1 cellular context compared by ENCODE assay signal in the genomic region with DNA sequence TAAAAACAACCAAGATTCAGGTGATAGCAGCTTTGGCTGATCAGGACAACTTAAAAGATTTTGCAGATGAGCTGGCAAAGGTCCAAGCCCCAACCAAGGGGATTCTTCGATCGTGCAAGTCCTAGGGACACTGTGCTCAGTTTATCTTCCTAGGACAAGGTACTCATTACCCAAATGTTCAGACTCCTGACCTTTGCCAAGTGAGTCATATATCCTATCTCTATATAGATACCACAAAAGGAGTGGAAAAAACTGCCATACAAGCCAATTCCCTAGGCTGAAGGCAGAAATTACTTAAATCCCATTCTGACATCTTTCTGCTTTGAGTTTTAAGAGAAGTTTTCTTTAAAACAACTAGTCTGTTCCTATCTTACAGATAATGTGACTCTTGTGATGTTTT.
TF ChIP-seq lines count a peak whose summit lies in the region.

No MANE protein-coding gene starts in this region.

TF ChIP-seq in HepG2, 621 proteins besides CTCF, POLR2A, EP300 and RAD21 (continued from another document and continues in another):
- TF ChIP-seq BRD4 (CRISPR knock-in tag; IDR thresholded peaks at IDR 0.05) (no peak), MEF2D (CRISPR knock-in tag; IDR thresholded peaks at IDR 0.05) (no peak), ZNF589 (CRISPR knock-in tag; conservative IDR thresholded peaks at IDR 0.05) (no peak), ARHGAP35 (CRISPR knock-in tag; IDR thresholded peaks at IDR 0.05; ENCODE audit: borderline replicate concordance) (no peak), SOX5 (CRISPR knock-in tag; IDR thresholded peaks at IDR 0.05; ENCODE audit: borderline replicate concordance) (peak; percentile 1; the same call in 1 of the 2 replicates), ZFP82 (CRISPR knock-in tag; IDR thresholded peaks at IDR 0.05; ENCODE audit: borderline replicate concordance) (no peak), ZSCAN25 (CRISPR knock-in tag; IDR thresholded peaks at IDR 0.05) (no peak), DMAP1 (CRISPR knock-in tag; IDR thresholded peaks at IDR 0.05) (no peak), KLF16 (CRISPR knock-in tag; IDR thresholded peaks at IDR 0.05) (no peak), ZNF572 (CRISPR knock-in tag; IDR thresholded peaks at IDR 0.05) (no peak), MIER2 (CRISPR knock-in tag; IDR thresholded peaks at IDR 0.05) (no peak), ZNF788 (CRISPR knock-in tag; IDR thresholded peaks at IDR 0.05; ENCODE audit: borderline replicate concordance) (no peak), ARNT2 (CRISPR knock-in tag; IDR thresholded peaks at IDR 0.05; ENCODE audit: low read depth) (no peak), NONO (IDR thresholded peaks at IDR 0.05) (no peak), NONO (CRISPR knock-in tag; conservative IDR thresholded peaks at IDR 0.05) (no peak), ZEB1 (IDR thresholded peaks at IDR 0.05; ENCODE audit: insufficient replicate concordance, low read depth) (no peak), NFE2L1 (CRISPR knock-in tag; IDR thresholded peaks at IDR 0.05; ENCODE audit: borderline replicate concordance) (no peak), HNF4G (IDR thresholded peaks at IDR 0.05; ENCODE audit: borderline replicate concordance, low read depth, low read length) (peak; percentile 60; the same call in 1 of the 2 replicates), HNF4G (CRISPR knock-in tag; IDR thresholded peaks at IDR 0.05; ENCODE audit: borderline replicate concordance, low read depth) (no peak), ZNF660 (CRISPR knock-in tag; IDR thresholded peaks at IDR 0.05; ENCODE audit: borderline replicate concordance, low read depth) (no peak), FOSL1 (CRISPR knock-in tag; IDR thresholded peaks at IDR 0.05; ENCODE audit: borderline replicate concordance) (peak; percentile 94), STAT5B (CRISPR knock-in tag; IDR thresholded peaks at IDR 0.05) (no peak), RFX5 (IDR thresholded peaks at IDR 0.05; ENCODE audit: low read depth, low read length) (no peak), ISL2 (CRISPR knock-in tag; IDR thresholded peaks at IDR 0.05) (peak; percentile 50; the same call in 1 of the 2 replicates), REL (CRISPR knock-in tag; conservative IDR thresholded peaks at IDR 0.05) (no peak), SCMH1 (CRISPR knock-in tag; IDR thresholded peaks at IDR 0.05; ENCODE audit: borderline replicate concordance) (no peak), EHMT2 (IDR thresholded peaks at IDR 0.05; ENCODE audit: borderline replicate concordance, low read depth, low read length) (no peak; the same call in 1 of the 2 replicates), ELF3 (CRISPR knock-in tag; IDR thresholded peaks at IDR 0.05) (peak; percentile 47; the same call in 1 of the 2 replicates), ZNF563 (CRISPR knock-in tag; IDR thresholded peaks at IDR 0.05) (no peak), MTF2 (CRISPR knock-in tag; IDR thresholded peaks at IDR 0.05; ENCODE audit: borderline replicate concordance) (no peak), FOXP1 (IDR thresholded peaks at IDR 0.05) (no peak), FOXP1 (CRISPR knock-in tag; IDR thresholded peaks at IDR 0.05) (peak; percentile 48; the same call in 1 of the 2 replicates), ZMYM2 (CRISPR knock-in tag; IDR thresholded peaks at IDR 0.05) (no peak), POLR2AphosphoS5 (IDR thresholded peaks at IDR 0.05; ENCODE audit: low read depth, low read length) (no peak), TBX3 (IDR thresholded peaks at IDR 0.05; ENCODE audit: borderline replicate concordance) (no peak), ZNF510 (CRISPR knock-in tag; IDR thresholded peaks at IDR 0.05; ENCODE audit: low read depth) (no peak), TRIM24 (CRISPR knock-in tag; IDR thresholded peaks at IDR 0.05) (no peak), ZFAT (CRISPR knock-in tag; conservative IDR thresholded peaks at IDR 0.05) (no peak), MTA1 (CRISPR knock-in tag; IDR thresholded peaks at IDR 0.05; ENCODE audit: borderline replicate concordance) (no peak), ZFP37 (CRISPR knock-in tag; IDR thresholded peaks at IDR 0.05; ENCODE audit: borderline replicate concordance) (no peak), ATF7 (IDR thresholded peaks at IDR 0.05) (no peak), ATF7 (CRISPR knock-in tag; IDR thresholded peaks at IDR 0.05) (no peak), NFATC3 (CRISPR knock-in tag; IDR thresholded peaks at IDR 0.05) (no peak), ZNF577 (CRISPR knock-in tag; IDR thresholded peaks at IDR 0.05; ENCODE audit: borderline replicate concordance, low read depth) (no peak), SRSF1 (optimal IDR thresholded peaks at IDR 0.05; ENCODE audit: low read depth, low read length) (no peak), ZNF720 (CRISPR knock-in tag; IDR thresholded peaks at IDR 0.05) (no peak), ZNF136 (CRISPR knock-in tag; IDR thresholded peaks at IDR 0.05; ENCODE audit: low read depth) (no peak), ZSCAN20 (CRISPR knock-in tag; IDR thresholded peaks at IDR 0.05; ENCODE audit: borderline replicate concordance) (no peak), ZNF780A (CRISPR knock-in tag; IDR thresholded peaks at IDR 0.05) (no peak), ATAD3A (CRISPR knock-in tag; IDR thresholded peaks at IDR 0.05) (no peak)
- TF ChIP-seq, protein P1, sequence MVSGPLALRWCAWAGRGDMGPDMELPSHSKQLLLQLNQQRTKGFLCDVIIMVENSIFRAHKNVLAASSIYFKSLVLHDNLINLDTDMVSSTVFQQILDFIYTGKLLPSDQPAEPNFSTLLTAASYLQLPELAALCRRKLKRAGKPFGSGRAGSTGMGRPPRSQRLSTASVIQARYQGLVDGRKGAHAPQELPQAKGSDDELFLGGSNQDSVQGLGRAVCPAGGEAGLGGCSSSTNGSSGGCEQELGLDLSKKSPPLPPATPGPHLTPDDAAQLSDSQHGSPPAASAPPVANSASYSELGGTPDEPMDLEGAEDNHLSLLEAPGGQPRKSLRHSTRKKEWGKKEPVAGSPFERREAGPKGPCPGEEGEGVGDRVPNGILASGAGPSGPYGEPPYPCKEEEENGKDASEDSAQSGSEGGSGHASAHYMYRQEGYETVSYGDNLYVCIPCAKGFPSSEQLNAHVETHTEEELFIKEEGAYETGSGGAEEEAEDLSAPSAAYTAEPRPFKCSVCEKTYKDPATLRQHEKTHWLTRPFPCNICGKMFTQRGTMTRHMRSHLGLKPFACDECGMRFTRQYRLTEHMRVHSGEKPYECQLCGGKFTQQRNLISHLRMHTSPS (CRISPR knock-in tag; IDR thresholded peaks at IDR 0.05; ENCODE audit: low read depth) = no peak
- TF ChIP-seq, protein P2, sequence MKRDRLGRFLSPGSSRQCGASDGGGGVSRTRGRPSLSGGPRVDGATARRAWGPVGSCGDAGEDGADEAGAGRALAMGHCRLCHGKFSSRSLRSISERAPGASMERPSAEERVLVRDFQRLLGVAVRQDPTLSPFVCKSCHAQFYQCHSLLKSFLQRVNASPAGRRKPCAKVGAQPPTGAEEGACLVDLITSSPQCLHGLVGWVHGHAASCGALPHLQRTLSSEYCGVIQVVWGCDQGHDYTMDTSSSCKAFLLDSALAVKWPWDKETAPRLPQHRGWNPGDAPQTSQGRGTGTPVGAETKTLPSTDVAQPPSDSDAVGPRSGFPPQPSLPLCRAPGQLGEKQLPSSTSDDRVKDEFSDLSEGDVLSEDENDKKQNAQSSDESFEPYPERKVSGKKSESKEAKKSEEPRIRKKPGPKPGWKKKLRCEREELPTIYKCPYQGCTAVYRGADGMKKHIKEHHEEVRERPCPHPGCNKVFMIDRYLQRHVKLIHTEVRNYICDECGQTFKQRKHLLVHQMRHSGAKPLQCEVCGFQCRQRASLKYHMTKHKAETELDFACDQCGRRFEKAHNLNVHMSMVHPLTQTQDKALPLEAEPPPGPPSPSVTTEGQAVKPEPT (CRISPR knock-in tag; IDR thresholded peaks at IDR 0.05; ENCODE audit: low read depth) = no peak
- TF ChIP-seq, protein P3, sequence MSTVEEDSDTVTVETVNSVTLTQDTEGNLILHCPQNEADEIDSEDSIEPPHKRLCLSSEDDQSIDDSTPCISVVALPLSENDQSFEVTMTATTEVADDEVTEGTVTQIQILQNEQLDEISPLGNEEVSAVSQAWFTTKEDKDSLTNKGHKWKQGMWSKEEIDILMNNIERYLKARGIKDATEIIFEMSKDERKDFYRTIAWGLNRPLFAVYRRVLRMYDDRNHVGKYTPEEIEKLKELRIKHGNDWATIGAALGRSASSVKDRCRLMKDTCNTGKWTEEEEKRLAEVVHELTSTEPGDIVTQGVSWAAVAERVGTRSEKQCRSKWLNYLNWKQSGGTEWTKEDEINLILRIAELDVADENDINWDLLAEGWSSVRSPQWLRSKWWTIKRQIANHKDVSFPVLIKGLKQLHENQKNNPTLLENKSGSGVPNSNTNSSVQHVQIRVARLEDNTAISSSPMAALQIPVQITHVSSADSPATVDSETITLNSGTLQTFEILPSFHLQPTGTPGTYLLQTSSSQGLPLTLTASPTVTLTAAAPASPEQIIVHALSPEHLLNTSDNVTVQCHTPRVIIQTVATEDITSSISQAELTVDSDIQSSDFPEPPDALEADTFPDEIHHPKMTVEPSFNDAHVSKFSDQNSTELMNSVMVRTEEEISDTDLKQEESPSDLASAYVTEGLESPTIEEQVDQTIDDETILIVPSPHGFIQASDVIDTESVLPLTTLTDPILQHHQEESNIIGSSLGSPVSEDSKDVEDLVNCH (CRISPR knock-in tag; IDR thresholded peaks at IDR 0.05) = no peak
- TF ChIP-seq, protein P4, sequence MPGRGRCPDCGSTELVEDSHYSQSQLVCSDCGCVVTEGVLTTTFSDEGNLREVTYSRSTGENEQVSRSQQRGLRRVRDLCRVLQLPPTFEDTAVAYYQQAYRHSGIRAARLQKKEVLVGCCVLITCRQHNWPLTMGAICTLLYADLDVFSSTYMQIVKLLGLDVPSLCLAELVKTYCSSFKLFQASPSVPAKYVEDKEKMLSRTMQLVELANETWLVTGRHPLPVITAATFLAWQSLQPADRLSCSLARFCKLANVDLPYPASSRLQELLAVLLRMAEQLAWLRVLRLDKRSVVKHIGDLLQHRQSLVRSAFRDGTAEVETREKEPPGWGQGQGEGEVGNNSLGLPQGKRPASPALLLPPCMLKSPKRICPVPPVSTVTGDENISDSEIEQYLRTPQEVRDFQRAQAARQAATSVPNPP (CRISPR knock-in tag; IDR thresholded peaks at IDR 0.05) = no peak
- TF ChIP-seq, protein P5, sequence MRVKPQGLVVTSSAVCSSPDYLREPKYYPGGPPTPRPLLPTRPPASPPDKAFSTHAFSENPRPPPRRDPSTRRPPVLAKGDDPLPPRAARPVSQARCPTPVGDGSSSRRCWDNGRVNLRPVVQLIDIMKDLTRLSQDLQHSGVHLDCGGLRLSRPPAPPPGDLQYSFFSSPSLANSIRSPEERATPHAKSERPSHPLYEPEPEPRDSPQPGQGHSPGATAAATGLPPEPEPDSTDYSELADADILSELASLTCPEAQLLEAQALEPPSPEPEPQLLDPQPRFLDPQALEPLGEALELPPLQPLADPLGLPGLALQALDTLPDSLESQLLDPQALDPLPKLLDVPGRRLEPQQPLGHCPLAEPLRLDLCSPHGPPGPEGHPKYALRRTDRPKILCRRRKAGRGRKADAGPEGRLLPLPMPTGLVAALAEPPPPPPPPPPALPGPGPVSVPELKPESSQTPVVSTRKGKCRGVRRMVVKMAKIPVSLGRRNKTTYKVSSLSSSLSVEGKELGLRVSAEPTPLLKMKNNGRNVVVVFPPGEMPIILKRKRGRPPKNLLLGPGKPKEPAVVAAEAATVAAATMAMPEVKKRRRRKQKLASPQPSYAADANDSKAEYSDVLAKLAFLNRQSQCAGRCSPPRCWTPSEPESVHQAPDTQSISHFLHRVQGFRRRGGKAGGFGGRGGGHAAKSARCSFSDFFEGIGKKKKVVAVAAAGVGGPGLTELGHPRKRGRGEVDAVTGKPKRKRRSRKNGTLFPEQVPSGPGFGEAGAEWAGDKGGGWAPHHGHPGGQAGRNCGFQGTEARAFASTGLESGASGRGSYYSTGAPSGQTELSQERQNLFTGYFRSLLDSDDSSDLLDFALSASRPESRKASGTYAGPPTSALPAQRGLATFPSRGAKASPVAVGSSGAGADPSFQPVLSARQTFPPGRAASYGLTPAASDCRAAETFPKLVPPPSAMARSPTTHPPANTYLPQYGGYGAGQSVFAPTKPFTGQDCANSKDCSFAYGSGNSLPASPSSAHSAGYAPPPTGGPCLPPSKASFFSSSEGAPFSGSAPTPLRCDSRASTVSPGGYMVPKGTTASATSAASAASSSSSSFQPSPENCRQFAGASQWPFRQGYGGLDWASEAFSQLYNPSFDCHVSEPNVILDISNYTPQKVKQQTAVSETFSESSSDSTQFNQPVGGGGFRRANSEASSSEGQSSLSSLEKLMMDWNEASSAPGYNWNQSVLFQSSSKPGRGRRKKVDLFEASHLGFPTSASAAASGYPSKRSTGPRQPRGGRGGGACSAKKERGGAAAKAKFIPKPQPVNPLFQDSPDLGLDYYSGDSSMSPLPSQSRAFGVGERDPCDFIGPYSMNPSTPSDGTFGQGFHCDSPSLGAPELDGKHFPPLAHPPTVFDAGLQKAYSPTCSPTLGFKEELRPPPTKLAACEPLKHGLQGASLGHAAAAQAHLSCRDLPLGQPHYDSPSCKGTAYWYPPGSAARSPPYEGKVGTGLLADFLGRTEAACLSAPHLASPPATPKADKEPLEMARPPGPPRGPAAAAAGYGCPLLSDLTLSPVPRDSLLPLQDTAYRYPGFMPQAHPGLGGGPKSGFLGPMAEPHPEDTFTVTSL (CRISPR knock-in tag; IDR thresholded peaks at IDR 0.05; ENCODE audit: borderline replicate concordance) = peak; percentile 90; the same call in 1 of the 2 replicates
- TF ChIP-seq, protein P6, sequence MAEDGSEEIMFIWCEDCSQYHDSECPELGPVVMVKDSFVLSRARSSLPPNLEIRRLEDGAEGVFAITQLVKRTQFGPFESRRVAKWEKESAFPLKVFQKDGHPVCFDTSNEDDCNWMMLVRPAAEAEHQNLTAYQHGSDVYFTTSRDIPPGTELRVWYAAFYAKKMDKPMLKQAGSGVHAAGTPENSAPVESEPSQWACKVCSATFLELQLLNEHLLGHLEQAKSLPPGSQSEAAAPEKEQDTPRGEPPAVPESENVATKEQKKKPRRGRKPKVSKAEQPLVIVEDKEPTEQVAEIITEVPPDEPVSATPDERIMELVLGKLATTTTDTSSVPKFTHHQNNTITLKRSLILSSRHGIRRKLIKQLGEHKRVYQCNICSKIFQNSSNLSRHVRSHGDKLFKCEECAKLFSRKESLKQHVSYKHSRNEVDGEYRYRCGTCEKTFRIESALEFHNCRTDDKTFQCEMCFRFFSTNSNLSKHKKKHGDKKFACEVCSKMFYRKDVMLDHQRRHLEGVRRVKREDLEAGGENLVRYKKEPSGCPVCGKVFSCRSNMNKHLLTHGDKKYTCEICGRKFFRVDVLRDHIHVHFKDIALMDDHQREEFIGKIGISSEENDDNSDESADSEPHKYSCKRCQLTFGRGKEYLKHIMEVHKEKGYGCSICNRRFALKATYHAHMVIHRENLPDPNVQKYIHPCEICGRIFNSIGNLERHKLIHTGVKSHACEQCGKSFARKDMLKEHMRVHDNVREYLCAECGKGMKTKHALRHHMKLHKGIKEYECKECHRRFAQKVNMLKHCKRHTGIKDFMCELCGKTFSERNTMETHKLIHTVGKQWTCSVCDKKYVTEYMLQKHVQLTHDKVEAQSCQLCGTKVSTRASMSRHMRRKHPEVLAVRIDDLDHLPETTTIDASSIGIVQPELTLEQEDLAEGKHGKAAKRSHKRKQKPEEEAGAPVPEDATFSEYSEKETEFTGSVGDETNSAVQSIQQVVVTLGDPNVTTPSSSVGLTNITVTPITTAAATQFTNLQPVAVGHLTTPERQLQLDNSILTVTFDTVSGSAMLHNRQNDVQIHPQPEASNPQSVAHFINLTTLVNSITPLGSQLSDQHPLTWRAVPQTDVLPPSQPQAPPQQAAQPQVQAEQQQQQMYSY (CRISPR knock-in tag; IDR thresholded peaks at IDR 0.05) = no peak
- TF ChIP-seq, protein P7, sequence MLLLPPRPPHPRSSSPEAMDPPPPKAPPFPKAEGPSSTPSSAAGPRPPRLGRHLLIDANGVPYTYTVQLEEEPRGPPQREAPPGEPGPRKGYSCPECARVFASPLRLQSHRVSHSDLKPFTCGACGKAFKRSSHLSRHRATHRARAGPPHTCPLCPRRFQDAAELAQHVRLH (CRISPR knock-in tag; IDR thresholded peaks at IDR 0.05; ENCODE audit: borderline replicate concordance, low read depth) = no peak
